Comparison of ENCODE assay signal across 9 cellular contexts in genomic region chr7:141074997-141075396, GRCh38. TPM values are rescaled to one million over a fixed set of nuclear protein-coding genes. Genes with fewer than 3 reads are reported as not detected.
DNase-seq lines count a peak whose midpoint lies in the region; ATAC-seq and TF ChIP-seq lines count a peak whose summit lies in the region.
"Had no signal": no experiment of that assay in that cellular context is flagged by ENCODE, and none has a peak within 500 bp of the region (broad histone marks: within the 10 kb centered on the region; RNA-seq: fewer than 3 reads in every experiment).

No MANE protein-coding gene starts in this region.

- DNase-seq in NCI-H1092 treated with DMSO at 0.1 percent for 48 hours (lab: John Stamatoyannopoulos, UW) (peak; percentile 77), NCI-H1092 (lab: John Stamatoyannopoulos, UW) (no peak), NCI-H69 (lab: John Stamatoyannopoulos, UW) (peak; percentile 75), endodermal cell (no peak), osteoblast (ENCODE audit: insufficient read length, low spot score, missing footprints) (peak; percentile 21), ecto neural progenitor cell (ENCODE audit: low spot score) (no peak), NCI-H82 treated with DMSO at 0.1 percent for 48 hours (lab: John Stamatoyannopoulos, UW; ENCODE audit: unreplicated experiment) (no peak)
- DNase-seq: NK-92 treated with Interleukin-12 subunit alpha and Interleukin-12 subunit beta, amount 100 ng/mL, for 24 hours had no signal

- peaks cover 38% of the 10 kb centered on the region for H3K27me3 Mint-ChIP-seq in endodermal cell (ENCODE audit: insufficient read depth)

- H3K4me3 ChIP-seq in endodermal cell (ENCODE audit: low read length) (peak overlapping the region; percentile 80), osteoblast (ENCODE audit: insufficient read depth, low read length) (peak overlapping the region; percentile 63)

- H3K4me1 Mint-ChIP-seq in endodermal cell, result peaks cover 20% of the 10 kb centered on the region

- 5 to 48% methylated on average over 2 to 4 of the region's 4 CpGs for WGBS in endodermal cell (ENCODE audit: insufficient coverage in 1 of 2, insufficient read length in 1 of 2), 2 experiments

- no peaks in the 10 kb centered on the region for H3K9me3 Mint-ChIP-seq in endodermal cell

- H3K4me1 ChIP-seq in endodermal cell (ENCODE audit: control insufficient read depth, insufficient read depth, low read length) (peaks cover 4% of the 10 kb centered on the region), osteoblast (ENCODE audit: insufficient read depth, low read length) (peaks cover 13% of the 10 kb centered on the region)

- H3K36me3 Mint-ChIP-seq in endodermal cell (ENCODE audit: low read depth), result no peaks in the 10 kb centered on the region

- H3K79me2 ChIP-seq in osteoblast (ENCODE audit: insufficient read depth, low read length), result no peaks in the 10 kb centered on the region

- TF ChIP-seq CTCF in endodermal cell (conservative IDR thresholded peaks at IDR 0.05) (no peak), osteoblast (IDR thresholded peaks at IDR 0.05; ENCODE audit: extremely low read depth, low read depth, low read length) (no peak)

- no peaks in the 10 kb centered on the region for H3K9me3 ChIP-seq in endodermal cell (ENCODE audit: control insufficient read depth, low read length)
- no peaks in the 10 kb centered on the region for H3K9me3 ChIP-seq in osteoblast (ENCODE audit: low read depth, low read length)

- no peak overlapping the region for H3K4me2 ChIP-seq in osteoblast (ENCODE audit: insufficient read depth, low read length)

- no peak for ATAC-seq in esophagus mucosa

- H3K27ac Mint-ChIP-seq in endodermal cell, result no peak overlapping the region

- H3K9ac ChIP-seq in endodermal cell (ENCODE audit: extremely low read depth, low read length, poor library complexity, severe bottlenecking), result no peak overlapping the region

- H3K36me3 ChIP-seq in endodermal cell (ENCODE audit: control insufficient read depth, insufficient read depth, low read length), result no peaks in the 10 kb centered on the region
- no peaks in the 10 kb centered on the region for H3K36me3 ChIP-seq in osteoblast (ENCODE audit: insufficient read depth, low read length)

- peak overlapping the region; percentile 67 for H3K4me3 Mint-ChIP-seq in endodermal cell

- H4K20me1 ChIP-seq in osteoblast (ENCODE audit: insufficient read depth, low read length), result no peaks in the 10 kb centered on the region

- H3K27me3 ChIP-seq in endodermal cell (ENCODE audit: control insufficient read depth, insufficient read depth, low read length, poor library complexity, severe bottlenecking) (peaks cover 64% of the 10 kb centered on the region), osteoblast (ENCODE audit: insufficient read depth, low read length) (peaks cover 55% of the 10 kb centered on the region)

- H3K27ac ChIP-seq in endodermal cell (ENCODE audit: low read depth, low read length), result no peak overlapping the region
- no peak overlapping the region for H3K27ac ChIP-seq in osteoblast (ENCODE audit: low read depth, low read length)

- H2AFZ ChIP-seq in osteoblast (ENCODE audit: low read length), result no peak overlapping the region

RNA-seq across cellular contexts. Expression of gene TMEM178B, which starts 1.1 kb away (rescaled TPM):
- total RNA-seq in endodermal cell, result 1 to 10 TPM; 1.7 to 4.1 TPM
- 2.7 TPM for polyA plus RNA-seq in endodermal cell (2013, experiment 1 of 2)
- 2.3 TPM for polyA plus RNA-seq in endodermal cell (2013, experiment 2 of 2)
- 1.1 and 2.1 TPM in 2 replicates for total RNA-seq in osteoblast
- 4.0 TPM for total RNA-seq in esophagus mucosa

Comparison
In these comparisons a context has a peak if more than half of its experiments do, and no peak if none do; other contexts are left out.
1. DNase-seq: peak in NCI-H1092 treated with DMSO at 0.1 percent for 48 hours (single experiment), NCI-H69 (single experiment) and osteoblast (single experiment); none in NCI-H1092 (single experiment), endodermal cell (single experiment), ecto neural progenitor cell (single experiment) and NCI-H82 treated with DMSO at 0.1 percent for 48 hours (single experiment).